In the genomic region with DNA sequence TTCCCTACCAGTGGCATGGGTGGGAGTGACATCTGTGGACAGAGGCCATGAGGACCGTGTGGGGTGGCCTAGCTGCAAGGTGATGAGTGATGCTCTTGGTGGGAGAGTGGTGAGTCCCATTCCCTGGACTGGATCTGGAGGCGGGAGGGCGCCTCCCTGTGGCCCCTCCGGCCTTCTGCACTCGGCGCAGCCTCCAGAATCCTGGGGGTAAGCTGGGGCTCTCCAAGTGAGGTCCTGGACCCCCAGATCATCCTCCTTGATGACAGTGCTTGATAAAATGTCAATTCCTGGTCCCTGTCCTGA, we compare ENCODE assay signal across 9 cellular contexts. TPM values are rescaled to one million over a fixed set of nuclear protein-coding genes. Genes with fewer than 3 reads are reported as not detected.
DNase-seq lines count a peak whose midpoint lies in the region; ATAC-seq, FAIRE-seq and TF ChIP-seq lines count a peak whose summit lies in the region.
"Had no signal": no experiment of that assay in that cellular context is flagged by ENCODE, and none has a peak within 500 bp of the region (broad histone marks: within the 10 kb centered on the region; RNA-seq: fewer than 3 reads in every experiment).

No MANE protein-coding gene starts in this region.

- no peaks in the 10 kb centered on the region for H3K9me3 Mint-ChIP-seq in CD4-positive, alpha-beta T cell
- peaks cover 2% of the 10 kb centered on the region for H3K9me3 Mint-ChIP-seq in astrocyte (ENCODE audit: unreplicated experiment)

- no peaks in the 10 kb centered on the region for H3K27me3 ChIP-seq in CD4-positive, alpha-beta T cell (ENCODE audit: control insufficient read depth, insufficient read depth, low read length)
- H3K27me3 ChIP-seq in astrocyte (ENCODE audit: insufficient read depth, low read length) (peaks cover 24% of the 10 kb centered on the region), tibial nerve (peaks cover 0 to 10% of the 10 kb centered on the region in 2 donors)

- no peak for TF ChIP-seq POLR2A in tibial nerve (IDR thresholded peaks at IDR 0.05)

- H3K27ac Mint-ChIP-seq in CD4-positive, alpha-beta T cell, result peak overlapping the region; percentile 57
- H3K27ac Mint-ChIP-seq in astrocyte (ENCODE audit: unreplicated experiment), result no peak overlapping the region

- ATAC-seq in CD4-positive, alpha-beta T cell (ENCODE audit: poor library complexity), result no peak
- ATAC-seq in GM21528 (IDR thresholded peaks at IDR 0.05; ENCODE audit: low FRiP score, unreplicated experiment), result no peak

- no peak overlapping the region for H2AFZ ChIP-seq in astrocyte (ENCODE audit: low read depth, low read length)

- POLR2A ChIA-PET in CD4-positive, alpha-beta T cell (lab: Charles Lee), result interaction anchor here (1.2 kb wide), 1 partner anchor 10 kb away, joined by 3 read pairs; no protein-coding TSS in a partner anchor
- POLR2A ChIA-PET in HEK293 (lab: Yijun Ruan, JAX), result interaction anchor here (1.8 kb wide), 1 partner anchor 15 kb away, joined by 6 read pairs; no protein-coding TSS in a partner anchor

- H3K79me2 ChIP-seq in astrocyte (ENCODE audit: insufficient read depth, low read length), result no peaks in the 10 kb centered on the region

- H3K27ac ChIP-seq in CD4-positive, alpha-beta T cell (ENCODE audit: low read depth, low read length), result no peak overlapping the region
- H3K27ac ChIP-seq in HEK293 (ENCODE audit: extremely low read depth, low read depth, low read length) (no peak overlapping the region), astrocyte (ENCODE audit: low read depth, low read length) (no peak overlapping the region), mesodermal cell (ENCODE audit: low read depth, low read length, severe bottlenecking) (no peak overlapping the region), tibial nerve (no peak overlapping the region)

- no peak for TF ChIP-seq CTCF in CD4-positive, alpha-beta T cell (IDR thresholded peaks at IDR 0.05)
- TF ChIP-seq CTCF in HEK293 (tag by site-specific recombination; IDR thresholded peaks at IDR 0.05) (peak; percentile 26; the same call in 1 of the 2 replicates), astrocyte (IDR thresholded peaks at IDR 0.05; ENCODE audit: insufficient read depth, low read depth, low read length) (no peak), tibial nerve (IDR thresholded peaks at IDR 0.05) (no peak)

- H3K9ac ChIP-seq in astrocyte (ENCODE audit: low read length), result no peak overlapping the region

- peaks cover 7% of the 10 kb centered on the region for H4K20me1 ChIP-seq in astrocyte (ENCODE audit: insufficient read depth, low read length)

- H3K4me2 ChIP-seq in astrocyte (ENCODE audit: low read length), result no peak overlapping the region

- H3K4me3 Mint-ChIP-seq in CD4-positive, alpha-beta T cell, result peak overlapping the region; percentile 84
- H3K4me3 Mint-ChIP-seq in astrocyte (ENCODE audit: unreplicated experiment), result peak overlapping the region; percentile 77

- H3K4me3 ChIP-seq in HEK293 (ENCODE audit: low read depth, low read length) (no peak overlapping the region), astrocyte (ENCODE audit: insufficient read depth, low read depth, low read length) (no peak overlapping the region), mesodermal cell (ENCODE audit: extremely low read depth, insufficient read depth, low read length, poor library complexity, severe bottlenecking) (peak overlapping the region; percentile 50), tibial nerve (peak overlapping the region in 1 of 4 donors; percentile 67)

- H3K36me3 ChIP-seq in HEK293 (ENCODE audit: control insufficient read depth in 2 of 2, insufficient read depth in 1 of 2, low read length in 2 of 2) (no peaks in the 10 kb centered on the region), astrocyte (ENCODE audit: insufficient read depth, low read length) (no peaks in the 10 kb centered on the region), mesodermal cell (ENCODE audit: control insufficient read depth, insufficient read depth, low read length) (no peaks in the 10 kb centered on the region), tibial nerve (no peaks in the 10 kb centered on the region)

- H3K4me1 Mint-ChIP-seq in CD4-positive, alpha-beta T cell (ENCODE audit: low read depth), result peaks cover 58% of the 10 kb centered on the region
- peaks cover 2% of the 10 kb centered on the region for H3K4me1 Mint-ChIP-seq in astrocyte (ENCODE audit: low read depth, unreplicated experiment)

- no peaks in the 10 kb centered on the region for H3K36me3 Mint-ChIP-seq in CD4-positive, alpha-beta T cell (ENCODE audit: low read depth)
- H3K36me3 Mint-ChIP-seq in astrocyte (ENCODE audit: low read depth, unreplicated experiment), result no peaks in the 10 kb centered on the region

- H3K4me1 ChIP-seq in HEK293 (ENCODE audit: control insufficient read depth, insufficient read depth, low read length) (no peaks in the 10 kb centered on the region), astrocyte (ENCODE audit: insufficient read depth, low read length) (no peaks in the 10 kb centered on the region), mesodermal cell (ENCODE audit: control insufficient read depth, insufficient read depth, low read length, poor library complexity, severe bottlenecking) (peaks cover 3% of the 10 kb centered on the region), tibial nerve (peaks cover 0 to 36% (median 7%) of the 10 kb centered on the region in 4 donors)

- intact Hi-C loops in CD4-positive, alpha-beta T cell (cut with DNase I, micrococcal nuclease), result loop anchor here (1.0 to 10.0 kb wide), 6 partner anchors 9 to 485 kb away; a partner anchor contains a TSS

- no peaks in the 10 kb centered on the region for H3K27me3 Mint-ChIP-seq in CD4-positive, alpha-beta T cell
- H3K27me3 Mint-ChIP-seq in astrocyte (ENCODE audit: low read depth, unreplicated experiment), result peaks cover 32% of the 10 kb centered on the region

- CTCF ChIA-PET in CD4-positive, alpha-beta T cell (lab: Charles Lee), result interaction anchor here (0.5 to 2.2 kb wide), 2 partner anchors 16 to 503 kb away, joined by 3 to 8 read pairs; no protein-coding TSS in a partner anchor
- CTCF ChIA-PET in HEK293 (lab: Yijun Ruan, JAX), result interaction anchor here (0.5 to 2.5 kb wide), 12 partner anchors 8 to 1903 kb away, joined by 3 to 20 read pairs (median 4); no protein-coding TSS in a partner anchor

- no peaks in the 10 kb centered on the region for H3K9me3 ChIP-seq in CD4-positive, alpha-beta T cell (ENCODE audit: control insufficient read depth, low read length)
- no peaks in the 10 kb centered on the region for H3K9me3 ChIP-seq in HEK293 (ENCODE audit: control insufficient read depth, insufficient read depth, low read depth, low read length)
- H3K9me3 ChIP-seq in astrocyte (ENCODE audit: insufficient read depth, low read depth, low read length), result no peaks in the 10 kb centered on the region
- H3K9me3 ChIP-seq in mesodermal cell (ENCODE audit: control insufficient read depth, low read length), result no peaks in the 10 kb centered on the region
- H3K9me3 ChIP-seq in tibial nerve, result no peaks in the 10 kb centered on the region

- FAIRE-seq in astrocyte (lab: Jason Lieb, UNC), result no peak

- TF ChIP-seq EP300 in tibial nerve (IDR thresholded peaks at IDR 0.05), result no peak

- no peak for DNase-seq in CD4-positive, alpha-beta T cell
- DNase-seq in astrocyte (ENCODE audit: low read depth) (no peak), NCI-H1092 treated with DMSO at 0.1 percent for 48 hours (lab: John Stamatoyannopoulos, UW) (no peak), tibial nerve (ENCODE audit: low spot score in 2 of 2) (no peak)
- no peak for DNase-seq in activated CD8-positive, alpha-beta memory T cell treated with anti-CD3 and anti-CD28 coated beads for 24 hours
- DNase-seq: hypothalamus had no signal

- 57 to 74% methylated on average over 2 to 5 of the region's 6 CpGs for WGBS in mesodermal cell (ENCODE audit: insufficient coverage in 2 of 2), 2 experiments
- 67 to 74% methylated on average over 6 of the region's 6 CpGs for WGBS in tibial nerve, 2 donors

TF ChIP-seq in HEK293, 187 proteins besides CTCF, POLR2A, EP300 and RAD21 (continues in another document):
- TF ChIP-seq, protein P1, sequence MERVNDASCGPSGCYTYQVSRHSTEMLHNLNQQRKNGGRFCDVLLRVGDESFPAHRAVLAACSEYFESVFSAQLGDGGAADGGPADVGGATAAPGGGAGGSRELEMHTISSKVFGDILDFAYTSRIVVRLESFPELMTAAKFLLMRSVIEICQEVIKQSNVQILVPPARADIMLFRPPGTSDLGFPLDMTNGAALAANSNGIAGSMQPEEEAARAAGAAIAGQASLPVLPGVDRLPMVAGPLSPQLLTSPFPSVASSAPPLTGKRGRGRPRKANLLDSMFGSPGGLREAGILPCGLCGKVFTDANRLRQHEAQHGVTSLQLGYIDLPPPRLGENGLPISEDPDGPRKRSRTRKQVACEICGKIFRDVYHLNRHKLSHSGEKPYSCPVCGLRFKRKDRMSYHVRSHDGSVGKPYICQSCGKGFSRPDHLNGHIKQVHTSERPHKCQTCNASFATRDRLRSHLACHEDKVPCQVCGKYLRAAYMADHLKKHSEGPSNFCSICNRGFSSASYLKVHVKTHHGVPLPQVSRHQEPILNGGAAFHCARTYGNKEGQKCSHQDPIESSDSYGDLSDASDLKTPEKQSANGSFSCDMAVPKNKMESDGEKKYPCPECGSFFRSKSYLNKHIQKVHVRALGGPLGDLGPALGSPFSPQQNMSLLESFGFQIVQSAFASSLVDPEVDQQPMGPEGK (tag by site-specific recombination; IDR thresholded peaks at IDR 0.05), result 0 out of 2 replicates have a peak, but pooled peaks have one; percentile 20
- TF ChIP-seq BCL11B (tag by site-specific recombination; IDR thresholded peaks at IDR 0.05; ENCODE audit: low read depth), result 0 out of 2 replicates have a peak, but pooled peaks have one; percentile 25
- peak; percentile 40 for TF ChIP-seq ZNF654 (tag by site-specific recombination; IDR thresholded peaks at IDR 0.05; ENCODE audit: low read depth)

RNA-seq across cellular contexts. Expression of a gene that starts 32.3 kb away (rescaled TPM):
- 10 to 100 TPM; 29.0 to 31.6 TPM for total RNA-seq in CD4-positive, alpha-beta T cell
- total RNA-seq in astrocyte, result 21.3 and 23.6 TPM in 2 replicates
- polyA plus RNA-seq in mesodermal cell (2013, experiment 1 of 2), result 20.4 TPM
- 20.8 TPM for polyA plus RNA-seq in mesodermal cell (2013, experiment 2 of 2)
- 10 to 100 TPM; 40.4 to 68.4 (median 42.5) TPM for total RNA-seq in tibial nerve
